Comparison of ENCODE assay signal across 8 cellular contexts in the genomic region with DNA sequence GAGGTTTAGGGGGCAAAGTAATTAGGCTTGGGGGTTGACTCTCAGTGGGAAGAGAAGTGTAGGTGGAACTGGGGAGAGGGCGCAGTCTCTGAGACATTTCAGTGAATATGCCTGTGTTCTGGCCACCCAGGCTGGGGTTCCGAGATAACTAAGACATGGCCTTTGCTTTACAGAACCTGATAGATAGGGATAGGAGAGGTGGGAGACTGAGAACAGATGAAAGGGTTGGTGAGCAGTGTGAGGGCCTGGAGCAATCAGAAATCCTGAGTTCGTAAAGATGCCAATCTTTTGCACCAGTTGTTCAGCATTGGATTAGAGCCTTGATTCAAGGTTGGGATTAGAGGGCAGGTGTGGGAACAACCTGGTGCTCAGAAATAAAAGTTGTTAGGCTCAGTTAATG.
"Had no signal": no experiment of that assay in that cellular context is flagged by ENCODE, and none has a peak within 500 bp of the region (broad histone marks: within the 10 kb centered on the region; RNA-seq: fewer than 3 reads in every experiment).

No MANE protein-coding gene starts in this region.

- DNase-seq: IMR-90, KBM-7, KG1 had no signal

- H3K9ac ChIP-seq: KMS-11 had no signal

- H3K4me3 Mint-ChIP-seq: IgD-negative memory B cell had no signal

- ATAC-seq: HepG2 had no signal

- H3K36me3 Mint-ChIP-seq: IgD-negative memory B cell had no signal

- H3K27ac Mint-ChIP-seq: IgD-negative memory B cell had no signal

- H3K27ac ChIP-seq: HL-60, KMS-11 had no signal

- H3K4me2 ChIP-seq: KMS-11 had no signal

- H3K27me3 Mint-ChIP-seq: IgD-negative memory B cell had no signal

- H3K4me1 Mint-ChIP-seq: IgD-negative memory B cell had no signal

- FAIRE-seq: HepG2, HTR-8/SVneo had no signal
